In genomic region chr18:37565138-37565984, GRCh38 we compare ENCODE assay signal across 9 cellular contexts. TPM values are rescaled to one million over a fixed set of nuclear protein-coding genes. Genes with fewer than 3 reads are reported as not detected.
A peak's percentile ranks its signal among the peaks of the same experiment; 100 is the strongest.
DNase-seq lines count a peak whose midpoint lies in the region; ATAC-seq and TF ChIP-seq lines count a peak whose summit lies in the region.
"Had no signal": no experiment of that assay in that cellular context is flagged by ENCODE, and none has a peak within 500 bp of the region (broad histone marks: within the 10 kb centered on the region; RNA-seq: fewer than 3 reads in every experiment).

TSS of gene CELF4 (minus strand) at chr18:37565798.

- peak within 1 kb of the TSS; percentile 78 for H3K27ac Mint-ChIP-seq in chondrocyte (ENCODE audit: unreplicated experiment)
- no peak within 1 kb of the TSS for H3K27ac Mint-ChIP-seq in memory B cell
- peak within 1 kb of the TSS; percentile 84 for H3K27ac Mint-ChIP-seq in type B pancreatic cell

- H3K27me3 Mint-ChIP-seq in chondrocyte (ENCODE audit: low read depth) (peaks cover 63% of the 10 kb centered on the region), memory B cell (peaks cover 40% of the 10 kb centered on the region), type B pancreatic cell (peaks cover 88% of the 10 kb centered on the region)

- H3K9me3 Mint-ChIP-seq in chondrocyte (ENCODE audit: low read depth) (no peaks in the 10 kb centered on the region), memory B cell (no peaks in the 10 kb centered on the region), type B pancreatic cell (no peaks in the 10 kb centered on the region)

- H3K4me1 Mint-ChIP-seq in chondrocyte (ENCODE audit: low read depth) (peaks cover 15% of the 10 kb centered on the region), memory B cell (peaks cover 9% of the 10 kb centered on the region), type B pancreatic cell (ENCODE audit: unreplicated experiment) (peaks cover 12% of the 10 kb centered on the region)

- peak; percentile 37 for DNase-seq in GM03348 (ENCODE audit: low spot score)
- peak; percentile 77 for DNase-seq in NCI-H345 (lab: John Stamatoyannopoulos, UW)
- DNase-seq in chondrocyte (ENCODE audit: low spot score): no peak
- DNase-seq in memory B cell (ENCODE audit: low spot score in 2 of 2): no peak
- DNase-seq in type B pancreatic cell (ENCODE audit: extremely low spot score, unreplicated experiment): no peak
- DNase-seq in mucosa of gallbladder (ENCODE audit: low spot score): no peak

- H3K4me3 Mint-ChIP-seq in chondrocyte (ENCODE audit: unreplicated experiment) (peak within 1 kb of the TSS; percentile 88), memory B cell (peak within 1 kb of the TSS; percentile 50), type B pancreatic cell (peak within 1 kb of the TSS; percentile 97)

- no peak for ATAC-seq in memory B cell (ENCODE audit: low read depth)
- ATAC-seq in HG03139 (IDR thresholded peaks at IDR 0.05; ENCODE audit: unreplicated experiment): no peak
- ATAC-seq in GM19395 (IDR thresholded peaks at IDR 0.05; ENCODE audit: unreplicated experiment): no peak

- TF ChIP-seq CTCF in chondrocyte (IDR thresholded peaks at IDR 0.05): no peak
- TF ChIP-seq CTCF in type B pancreatic cell (conservative IDR thresholded peaks at IDR 0.05): no peak

- H3K36me3 Mint-ChIP-seq in chondrocyte (ENCODE audit: low read depth): no peaks in the 10 kb centered on the region
- H3K36me3 Mint-ChIP-seq in memory B cell: peaks cover 3% of the 10 kb centered on the region
- H3K36me3 Mint-ChIP-seq in type B pancreatic cell: no peaks in the 10 kb centered on the region

RNA-seq across cellular contexts. Expression of gene CELF4, which starts in this region (rescaled TPM):
- total RNA-seq in chondrocyte (0.22 to 0.90 TPM in 2 of 3 replicates, not detected in the other), type B pancreatic cell (ENCODE audit: low replicate concordance) (8.4 and 9.2 TPM in 2 replicates), mucosa of gallbladder (3.8 TPM)
- total RNA-seq: RPMI7951 had no signal

Comparison
In these comparisons a context has a peak if more than half of its experiments do, and no peak if none do; other contexts are left out.
1. DNase-seq: peak in GM03348 (single experiment) and NCI-H345 (single experiment); none in chondrocyte (single experiment), memory B cell (0 of 2), type B pancreatic cell (single experiment) and mucosa of gallbladder (single experiment).
2. Peak in every context shown above with its lines, with median percentiles within 50 percentile points of each other: H3K4me3 Mint-ChIP-seq.